ENCODE assay signal across 8 cellular contexts in genomic region chr1:226108935-226109828, GRCh38. TPM values are rescaled to one million over a fixed set of nuclear protein-coding genes. Genes with fewer than 3 reads are reported as not detected.
DNase-seq lines count a peak whose midpoint lies in the region; ATAC-seq and TF ChIP-seq lines count a peak whose summit lies in the region.

No MANE protein-coding gene starts in this region.

- CTCF ChIA-PET in WTC11 (lab: Charles Lee) = interaction anchor here (0.6 to 5.7 kb wide), 7 partner anchors 11 to 227 kb away, joined by 4 to 65 read pairs (median 22); partner anchors contain the start of gene H3-3A

- no peak overlapping the region for H3K56ac ChIP-seq in H9 (ENCODE audit: insufficient read length, low read depth, low read length)

- no peak overlapping the region for H3K4ac ChIP-seq in H9 (ENCODE audit: low read depth, low read length)

- no peak overlapping the region for H2BK20ac ChIP-seq in H9 (ENCODE audit: low read depth, low read length, poor library complexity, severe bottlenecking)

- ATAC-seq in WTC11 (peak; percentile 36), Right ventricle myocardium superior (ENCODE audit: poor library complexity) (peak; percentile 42), HG02678 (IDR thresholded peaks at IDR 0.05; ENCODE audit: unreplicated experiment) (no peak)

- no peak overlapping the region for H3K23ac ChIP-seq in H9 (ENCODE audit: insufficient read length, low read depth, low read length)

- H3K4me2 ChIP-seq in H9 (ENCODE audit: insufficient read depth, insufficient read length, low read length) = peak overlapping the region; percentile 59

- H3K36me3 Mint-ChIP-seq in H9 (ENCODE audit: insufficient read depth in 1 of 3, low read depth in 3 of 3) (no peaks in the 10 kb centered on the region; a peak in 1 of 7 replicates), WTC11 (no peaks in the 10 kb centered on the region)

- no peak overlapping the region for H3K27ac ChIP-seq in H9 (ENCODE audit: insufficient read length, low read depth, low read length)
- H3K27ac ChIP-seq in rectal smooth muscle tissue (ENCODE audit: low read depth, low read length) = peak overlapping the region; percentile 93

- DNase-seq in AG08396 (ENCODE audit: low spot score) (peak; percentile 48), H9 (no peak), WTC11 (ENCODE audit: low spot score) (no peak), Right ventricle myocardium superior (peak; percentile 54), DMS153 treated with DMSO at 0.1 percent for 48 hours (lab: John Stamatoyannopoulos, UW; ENCODE audit: unreplicated experiment) (no peak)
- no peak for DNase-seq in stimulated activated CD4-positive, alpha-beta T cell treated with anti-CD3 and anti-CD28 coated beads, Interleukin-15, amount 100 ng/mL, for 24 hours

- TF ChIP-seq CTCF in H9 (conservative IDR thresholded peaks at IDR 0.05) = no peak; the same call in 2 of the 3 replicates
- no peak for TF ChIP-seq CTCF in WTC11 (IDR thresholded peaks at IDR 0.05)

- POLR2A ChIA-PET in WTC11 (lab: Charles Lee) = interaction anchor here (1.1 to 1.4 kb wide), 3 partner anchors 14 to 44 kb away, joined by 3 to 4 read pairs (median 3); no protein-coding TSS in a partner anchor

- peaks cover 9% of the 10 kb centered on the region for H3K27me3 Mint-ChIP-seq in H9 (ENCODE audit: low read depth)
- peaks cover 20% of the 10 kb centered on the region for H3K27me3 Mint-ChIP-seq in WTC11 (ENCODE audit: low read depth)

- no peak overlapping the region for H4K91ac ChIP-seq in H9 (ENCODE audit: insufficient read length, low read depth, low read length)

- no peak overlapping the region for H2BK5ac ChIP-seq in H9 (ENCODE audit: insufficient read length, low read length)

- H4K5ac ChIP-seq in H9 (ENCODE audit: insufficient read length, low read depth, low read length) = no peak overlapping the region

- H4K8ac ChIP-seq in H9 (replicated peaks; ENCODE audit: insufficient read length, low read depth, low read length) = no peak overlapping the region

- H2AFZ ChIP-seq in H9 (ENCODE audit: low read length) = no peak overlapping the region

- no peaks in the 10 kb centered on the region for H3K79me1 ChIP-seq in H9 (ENCODE audit: insufficient read depth, low read depth, low read length, poor library complexity, severe bottlenecking)

- H3K23me2 ChIP-seq in H9 (ENCODE audit: insufficient read length, low read depth, low read length, poor library complexity, severe bottlenecking) = peaks cover 19% of the 10 kb centered on the region

- no CpG with 5 or more reads among the region's 23 CpGs for WGBS in H9 (ENCODE audit: extremely low coverage, insufficient read length, low lambda C conversion rate)

- H3K9ac ChIP-seq in H9 (ENCODE audit: extremely low read depth, insufficient read length, low read length) = no peak overlapping the region
- peak overlapping the region; percentile 86 for H3K9ac ChIP-seq in rectal smooth muscle tissue (ENCODE audit: low read length)

- H3K4me1 Mint-ChIP-seq in H9 (peaks cover 50 to 51% of the 10 kb centered on the region in 2 experiments), WTC11 (peaks cover 53% of the 10 kb centered on the region)

- no peak overlapping the region for H3T11ph ChIP-seq in H9 (ENCODE audit: low read length)

- H3K36me3 ChIP-seq in rectal smooth muscle tissue (ENCODE audit: control insufficient read depth, insufficient read depth, low read length) = no peaks in the 10 kb centered on the region

- no peaks in the 10 kb centered on the region for H3K9me3 ChIP-seq in H9 (ENCODE audit: control insufficient read depth, low read depth, low read length)

- H3K14ac ChIP-seq in H9 (ENCODE audit: insufficient read depth, low read length) = no peak overlapping the region; the same call in 1 of the 2 replicates

- H3K18ac ChIP-seq in H9 (ENCODE audit: insufficient read length, low read depth, low read length) = no peak overlapping the region

- no peaks in the 10 kb centered on the region for H4K20me1 ChIP-seq in H9 (ENCODE audit: control insufficient read depth, insufficient read depth, insufficient read length)

- H3K9me3 Mint-ChIP-seq in H9 (no peaks in the 10 kb centered on the region; a peak in 1 of 5 replicates), WTC11 (no peaks in the 10 kb centered on the region)

- H3K79me2 ChIP-seq in H9 (ENCODE audit: insufficient read depth, low read length) = no peaks in the 10 kb centered on the region

- peak overlapping the region; percentile 82 to 92 for H3K4me3 Mint-ChIP-seq in H9
- H3K4me3 Mint-ChIP-seq in WTC11 = peak overlapping the region; percentile 90

- no peak overlapping the region for H2BK12ac ChIP-seq in H9 (ENCODE audit: insufficient read length, low read depth, low read length)

- H2AK5ac ChIP-seq in H9 (ENCODE audit: insufficient read length, low read length) = no peak overlapping the region

- no peaks in the 10 kb centered on the region; the same call in 1 of the 2 replicates for H3K27me3 ChIP-seq in H9 (ENCODE audit: insufficient read depth, low read length)
- no peaks in the 10 kb centered on the region for H3K27me3 ChIP-seq in rectal smooth muscle tissue (ENCODE audit: control insufficient read depth, insufficient read depth, low read length)

- H3K4me1 ChIP-seq in H9 (ENCODE audit: insufficient read depth, low read length) (peaks cover 19% of the 10 kb centered on the region), rectal smooth muscle tissue (ENCODE audit: control insufficient read depth, insufficient read depth, low read length) (peaks cover 12% of the 10 kb centered on the region)

- H3K27ac Mint-ChIP-seq in H9 = peak overlapping the region; percentile 75 to 88 (median 75); a peak in 5 of 7 replicates
- H3K27ac Mint-ChIP-seq in WTC11 = peak overlapping the region; percentile 85

- peak overlapping the region; percentile 85 for H3K4me3 ChIP-seq in rectal smooth muscle tissue (ENCODE audit: low read length)

- intact Hi-C loops in Right ventricle myocardium superior (cut with DNase I) = no loop called here

- H2BK120ac ChIP-seq in H9 (ENCODE audit: low read depth, low read length, poor library complexity, severe bottlenecking) = no peak overlapping the region

- H2BK15ac ChIP-seq in H9 (ENCODE audit: low read depth, low read length) = no peak overlapping the region

TF ChIP-seq in WTC11, 78 proteins besides CTCF, POLR2A, EP300 and RAD21:
- TF ChIP-seq ZNF423 (CRISPR knock-in tag; IDR thresholded peaks at IDR 0.05) = 0 out of 2 replicates have a peak, but pooled peaks have one; percentile 5
- TF ChIP-seq CREM (CRISPR knock-in tag; IDR thresholded peaks at IDR 0.05) = no peak

RNA-seq across cellular contexts. Expression of gene H3-3A, which starts 46.7 kb away (rescaled TPM):
- total RNA-seq in H9 (2021) = 1,129 and 1,182 TPM in 2 replicates
- 894 to 987 TPM (median 963 TPM) in 3 replicates for total RNA-seq in WTC11 (2021)
- 271 TPM for total RNA-seq in Right ventricle myocardium superior

Comparison
In these comparisons a context has a peak if more than half of its experiments do, and no peak if none do; other contexts are left out.
1. DNase-seq: peak in AG08396 (single experiment) and Right ventricle myocardium superior (single experiment); none in H9 (single experiment), WTC11 (single experiment), stimulated activated CD4-positive, alpha-beta T cell treated with anti-CD3 and anti-CD28 coated beads, Interleukin-15, amount 100 ng/mL, for 24 hours (single experiment) and DMS153 treated with DMSO at 0.1 percent for 48 hours (single experiment).